In the genomic region with DNA sequence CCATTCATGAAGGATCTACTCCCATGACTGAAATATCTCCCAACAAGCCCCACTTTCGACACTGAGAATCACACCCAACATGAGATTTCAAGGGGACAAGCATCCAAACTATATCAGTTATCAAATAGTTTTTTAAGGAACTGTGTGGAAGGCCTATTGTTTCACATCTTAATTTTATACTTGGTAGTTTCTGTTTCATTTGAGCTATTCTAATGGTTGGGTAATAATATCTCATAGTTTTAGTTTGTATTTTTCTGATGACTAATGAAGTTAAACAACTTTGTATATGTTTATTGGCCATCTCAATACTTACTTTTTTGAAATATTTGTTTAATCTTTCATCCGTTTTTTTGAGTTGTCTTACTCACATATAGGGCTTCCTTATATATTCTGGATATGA, we compare ENCODE assay signal across 19 cellular contexts.
"Had no signal": no experiment of that assay in that cellular context is flagged by ENCODE, and none has a peak within 500 bp of the region (broad histone marks: within the 10 kb centered on the region; RNA-seq: fewer than 3 reads in every experiment).

No MANE protein-coding gene starts in this region.

- ATAC-seq: activated CD4-positive, CD25-positive, alpha-beta regulatory T cell treated with anti-CD3 and anti-CD28 coated beads, Interleukin-2, amount 50 U/mL, for 24 hours; activated CD8-positive, alpha-beta T cell treated with anti-CD3 and anti-CD28 coated beads, Interleukin-2, amount 10 ng/mL, durations not matched to agents 7 days and 5 days; activated naive CD8-positive, alpha-beta T cell treated with anti-CD3 and anti-CD28 coated beads, Interleukin-2, amount 50 U/mL, for 24 hours; heart right ventricle had no signal

- H3K27ac ChIP-seq: brain microvascular endothelial cell, left ventricle myocardium inferior, thyroid gland had no signal

- H3K4me1 ChIP-seq: left ventricle myocardium inferior, thyroid gland had no signal

- DNase-seq: activated CD4-positive, alpha-beta T cell treated with anti-CD3 and anti-CD28 coated beads, Interleukin-2, amount 10 ng/mL, durations not matched to agents 7 days and 5 days; activated CD8-positive, alpha-beta T cell treated with anti-CD3 and anti-CD28 coated beads, Interleukin-2, amount 10 ng/mL, durations not matched to agents 7 days and 5 days; activated naive CD4-positive, alpha-beta T cell treated with anti-CD3 and anti-CD28 coated beads, Interleukin-2, amount 10 ng/mL, durations not matched to agents 7 days and 5 days; activated naive CD8-positive, alpha-beta T cell treated with anti-CD3 and anti-CD28 coated beads, Interleukin-2, amount 50 U/mL, for 24 hours; activated T-cell treated with anti-CD3 and anti-CD28 coated beads, Interleukin-2, amount 50 U/mL, for 24 hours; aorta; brain microvascular endothelial cell; cortex of kidney; heart right ventricle; kidney glomerular epithelial cell; left ventricle myocardium inferior; mammary epithelial cell; midbrain; retina; spleen; stimulated activated naive CD4-positive, alpha-beta T cell; T1000; thyroid gland had no signal

- H3K9me3 ChIP-seq: left ventricle myocardium inferior, thyroid gland had no signal

- H3K27me3 ChIP-seq: brain microvascular endothelial cell, heart right ventricle, spleen, thyroid gland had no signal

- H3K36me3 ChIP-seq: brain microvascular endothelial cell, heart right ventricle, left ventricle myocardium inferior, spleen, thyroid gland had no signal

- H3K4me3 ChIP-seq: heart right ventricle, left ventricle myocardium inferior, spleen, thyroid gland had no signal
